ENCODE assay signal across 9 cellular contexts in genomic region chr10:78664929-78665525, GRCh38.
A peak's percentile ranks its signal among the peaks of the same experiment; 100 is the strongest.
DNase-seq lines count a peak whose midpoint lies in the region; ATAC-seq and TF ChIP-seq lines count a peak whose summit lies in the region.
"Had no signal": no experiment of that assay in that cellular context is flagged by ENCODE, and none has a peak within 500 bp of the region (broad histone marks: within the 10 kb centered on the region; RNA-seq: fewer than 3 reads in every experiment).

No MANE protein-coding gene starts in this region.

- H3K27ac ChIP-seq in smooth muscle cell (ENCODE audit: low read depth) = no peak overlapping the region

- ATAC-seq in HG02840 (IDR thresholded peaks at IDR 0.05; ENCODE audit: low FRiP score, unreplicated experiment) = no peak

- H3K9me3 ChIP-seq in smooth muscle cell (replicated peaks; ENCODE audit: low read depth) = no peaks in the 10 kb centered on the region

- no peak for TF ChIP-seq POLR2A in erythroblast (IDR thresholded peaks at IDR 0.05; ENCODE audit: low read length)

- DNase-seq in activated CD4-positive, alpha-beta T cell treated with anti-CD3 and anti-CD28 coated beads, Interleukin-2, amount 50 U/mL, for 48 hours = peak; percentile 13 to 19
- DNase-seq in activated CD4-positive, alpha-beta T cell treated with anti-CD3 and anti-CD28 coated beads, Interleukin-2, amount 50 U/mL, for 1 hour = no peak
- DNase-seq in NCI-H748 treated with DMSO at 0.1 percent for 48 hours (lab: John Stamatoyannopoulos, UW) (peak; percentile 15), erythroblast (lab: John Stamatoyannopoulos, UW) (peak; percentile 23 to 46), smooth muscle cell (lab: John Stamatoyannopoulos, UW; ENCODE audit: unreplicated experiment) (no peak), H7 (no peak), posterior vena cava (ENCODE audit: low spot score) (no peak)
- DNase-seq: activated naive CD8-positive, alpha-beta T cell treated with anti-CD3 and anti-CD28 coated beads, Interleukin-2, amount 10 ng/mL, durations not matched to agents 7 days and 5 days had no signal

- H2AFZ ChIP-seq in smooth muscle cell (ENCODE audit: low read depth) = no peak overlapping the region

- no peaks in the 10 kb centered on the region for H3F3A ChIP-seq in smooth muscle cell (ENCODE audit: low read depth)

- TF ChIP-seq CTCF in smooth muscle cell (IDR thresholded peaks at IDR 0.05; ENCODE audit: borderline replicate concordance, insufficient read depth, poor library complexity, severe bottlenecking) = peak; percentile 44

- H3K36me3 ChIP-seq in smooth muscle cell (ENCODE audit: low read depth) (no peaks in the 10 kb centered on the region), H7 (replicated peaks; ENCODE audit: control insufficient read depth, insufficient read depth, low read length) (no peaks in the 10 kb centered on the region)

- H3K27me3 ChIP-seq in smooth muscle cell (ENCODE audit: low read depth) = no peaks in the 10 kb centered on the region
- H3K27me3 ChIP-seq in H7 (ENCODE audit: control insufficient read depth, insufficient read depth, low read length) = no peaks in the 10 kb centered on the region

- no peak overlapping the region for H3K4me2 ChIP-seq in smooth muscle cell

- no peaks in the 10 kb centered on the region for H3K4me1 ChIP-seq in smooth muscle cell (ENCODE audit: low read depth)

- H3K79me2 ChIP-seq in smooth muscle cell (ENCODE audit: low read depth) = no peaks in the 10 kb centered on the region

- H3K9ac ChIP-seq in smooth muscle cell (ENCODE audit: low read depth) = no peak overlapping the region

- intact Hi-C loops in posterior vena cava (cut with DNase I) = no loop called here

- WGBS in smooth muscle cell (ENCODE audit: low lambda C conversion rate) = 88% methylated on average over 4 of the region's 4 CpGs

- no peak overlapping the region for H3K4me3 ChIP-seq in smooth muscle cell
- no peak overlapping the region for H3K4me3 ChIP-seq in H7 (ENCODE audit: insufficient read depth, low read depth, low read length)

- no peaks in the 10 kb centered on the region for H4K20me1 ChIP-seq in smooth muscle cell (ENCODE audit: low read depth)

Comparison
In these comparisons a context has a peak if more than half of its experiments do, and no peak if none do; other contexts are left out.
1. DNase-seq: peak in activated CD4-positive, alpha-beta T cell treated with anti-CD3 and anti-CD28 coated beads, Interleukin-2, amount 50 U/mL, for 48 hours (2 of 2), NCI-H748 treated with DMSO at 0.1 percent for 48 hours (single experiment) and erythroblast (2 of 2); none in activated CD4-positive, alpha-beta T cell treated with anti-CD3 and anti-CD28 coated beads, Interleukin-2, amount 50 U/mL, for 1 hour (single experiment), smooth muscle cell (single experiment), H7 (single experiment) and posterior vena cava (single experiment).